Comparison of ENCODE assay signal across 8 cellular contexts in the genomic region with DNA sequence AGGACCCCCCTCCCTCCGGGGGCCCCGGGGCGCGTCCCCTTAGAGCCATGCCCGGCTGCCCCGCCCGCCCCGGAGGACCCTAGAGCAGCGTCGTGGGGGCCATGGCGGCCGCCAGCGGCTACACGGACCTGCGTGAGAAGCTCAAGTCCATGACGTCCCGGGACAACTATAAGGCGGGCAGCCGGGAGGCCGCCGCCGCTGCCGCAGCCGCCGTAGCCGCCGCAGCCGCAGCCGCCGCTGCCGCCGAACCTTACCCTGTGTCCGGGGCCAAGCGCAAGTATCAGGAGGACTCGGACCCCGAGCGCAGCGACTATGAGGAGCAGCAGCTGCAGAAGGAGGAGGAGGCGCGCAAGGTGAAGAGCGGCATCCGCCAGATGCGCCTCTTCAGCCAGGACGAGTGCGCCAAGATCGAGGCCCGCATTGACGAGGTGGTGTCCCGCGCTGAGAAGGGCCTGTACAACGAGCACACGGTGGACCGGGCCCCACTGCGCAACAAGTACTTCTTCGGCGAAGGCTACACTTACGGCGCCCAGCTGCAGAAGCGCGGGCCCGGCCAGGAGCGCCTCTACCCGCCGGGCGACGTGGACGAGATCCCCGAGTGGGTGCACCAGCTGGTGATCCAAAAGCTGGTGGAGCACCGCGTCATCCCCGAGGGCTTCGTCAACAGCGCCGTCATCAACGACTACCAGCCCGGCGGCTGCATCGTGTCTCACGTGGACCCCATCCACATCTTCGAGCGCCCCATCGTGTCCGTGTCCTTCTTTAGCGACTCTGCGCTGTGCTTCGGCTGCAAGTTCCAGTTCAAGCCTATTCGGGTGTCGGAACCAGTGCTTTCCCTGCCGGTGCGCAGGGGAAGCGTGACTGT. TPM values are rescaled to one million over a fixed set of nuclear protein-coding genes. Genes with fewer than 3 reads are reported as not detected.
DNase-seq lines count a peak whose midpoint lies in the region; TF ChIP-seq lines count a peak whose summit lies in the region.

No MANE protein-coding gene starts in this region.

- H3K27me3 ChIP-seq in GM23248 (replicated peaks; ENCODE audit: insufficient read depth) (no peaks in the 10 kb centered on the region), NT2/D1 (ENCODE audit: insufficient read depth, insufficient read length) (no peaks in the 10 kb centered on the region), neuron (ENCODE audit: insufficient read depth, low read length) (no peaks in the 10 kb centered on the region)

- peak overlapping the region; percentile 97 for H3K27ac ChIP-seq in GM23248
- peak overlapping the region; percentile 97 for H3K27ac ChIP-seq in substantia nigra (ENCODE audit: low read depth, low read length, poor library complexity, severe bottlenecking)

- H3K9me3 ChIP-seq in GM23248 (ENCODE audit: low read depth) (no peaks in the 10 kb centered on the region), NT2/D1 (ENCODE audit: insufficient read depth, low read length) (no peaks in the 10 kb centered on the region), neuron (ENCODE audit: low read length) (no peaks in the 10 kb centered on the region)

- no peak for TF ChIP-seq CTCF in fibroblast of the aortic adventitia (IDR thresholded peaks at IDR 0.05; ENCODE audit: insufficient read depth, low read length)

- peaks cover 58% of the 10 kb centered on the region for H3F3A ChIP-seq in GM23248 (ENCODE audit: insufficient read depth)

- peak overlapping the region; percentile 96 for H3K9ac ChIP-seq in GM23248
- H3K9ac ChIP-seq in NT2/D1 (ENCODE audit: insufficient read length, low read depth) = peak overlapping the region; percentile 86

- 1% methylated on average over 75 to 79 of the region's 91 CpGs for WGBS in GM23248 (ENCODE audit: low coverage in 1 of 2, low lambda C conversion rate in 2 of 2, missing lambda C conversion rate in 2 of 2), 2 experiments

- H3K36me3 ChIP-seq in GM23248 (ENCODE audit: low read depth) = 0 out of 2 replicates have a peak, but pooled peaks cover 3% of the 10 kb centered on the region
- peaks cover 38% of the 10 kb centered on the region for H3K36me3 ChIP-seq in NT2/D1 (ENCODE audit: insufficient read depth, insufficient read length, low read length)
- H3K36me3 ChIP-seq in neuron (ENCODE audit: insufficient read depth, low read length) = peaks cover 10% of the 10 kb centered on the region

- H3K4me1 ChIP-seq in GM23248 (ENCODE audit: insufficient read depth) = peaks cover 47% of the 10 kb centered on the region
- peaks cover 5% of the 10 kb centered on the region for H3K4me1 ChIP-seq in NT2/D1 (ENCODE audit: insufficient read depth, insufficient read length)
- peaks cover 46% of the 10 kb centered on the region for H3K4me1 ChIP-seq in neuron (ENCODE audit: insufficient read depth, low read length)

- no peak overlapping the region for H2AFZ ChIP-seq in GM23248
- H2AFZ ChIP-seq in neuron (ENCODE audit: low read depth, low read length) = peak overlapping the region; percentile 48

- DNase-seq in C1 segment of cervical spinal cord (lab: John Stamatoyannopoulos, UW) (peak in 8 of 14 donors; percentile 10 to 64 (median 48)), GM23248 (peak; percentile 84), NT2/D1 (ENCODE audit: low read depth, low spot score) (no peak), fibroblast of the aortic adventitia (ENCODE audit: low read depth) (peak; percentile 42), substantia nigra (lab: John Stamatoyannopoulos, UW) (peak in 30 of 49 donors; percentile 16 to 83 (median 42)), GF-D8 (lab: John Stamatoyannopoulos, UW) (no peak)
- peak; percentile 61 for DNase-seq in activated T-helper 9 cell treated with anti-CD3 and anti-CD28 coated beads, Interleukin-2, amount 50 U/mL, for 16 hours (ENCODE audit: low read depth)

- H4K20me1 ChIP-seq in GM23248 (ENCODE audit: insufficient read depth) = peaks cover 12% of the 10 kb centered on the region; the same call in 1 of the 2 replicates

- H3K4me3 ChIP-seq in GM23248 (peak overlapping the region; percentile 94), NT2/D1 (ENCODE audit: insufficient read length, low read depth) (peak overlapping the region; percentile 68), fibroblast of the aortic adventitia (ENCODE audit: low read depth, low read length) (peak overlapping the region; percentile 89), neuron (ENCODE audit: low read length) (peak overlapping the region; percentile 90)

- peaks cover 57% of the 10 kb centered on the region for H3K79me2 ChIP-seq in GM23248 (ENCODE audit: insufficient read depth)

- no peaks in the 10 kb centered on the region for H3K9me2 ChIP-seq in GM23248 (ENCODE audit: insufficient read depth)

- in situ Hi-C loops in GM23248 (cut with MboI) = no loop called here

- peak overlapping the region; percentile 98 for H3K4me2 ChIP-seq in GM23248 (ENCODE audit: unreplicated experiment)

RNA-seq across cellular contexts. Expression of gene ALKBH5, which starts 0.7 kb away (rescaled TPM):
- total RNA-seq in GM23248 (2014; rRNA removed; shearing (Covaris generic)) = 152 and 161 TPM in 2 replicates
- 81.9 and 85.2 TPM in 2 replicates for polyA plus RNA-seq in GM23248 (2016; fragmentation: Nextera tagmentation; extraction: Ambion mirVana)
- total RNA-seq in fibroblast of the aortic adventitia (ENCODE audit: low replicate concordance) = 73.3 and 108 TPM in 2 replicates

RNA-seq across cellular contexts. Expression of gene LLGL1, which starts 41.1 kb away (rescaled TPM):
- total RNA-seq in GM23248 (2014; rRNA removed; shearing (Covaris generic)) = 37.3 and 40.3 TPM in 2 replicates
- polyA plus RNA-seq in GM23248 (2016; fragmentation: Nextera tagmentation; extraction: Ambion mirVana) = 3.4 and 3.5 TPM in 2 replicates
- 23.3 and 40.7 TPM in 2 replicates for total RNA-seq in fibroblast of the aortic adventitia (ENCODE audit: low replicate concordance)

Comparison
In these comparisons a context has a peak if more than half of its experiments do, and no peak if none do; other contexts are left out.
1. DNase-seq: peak in C1 segment of cervical spinal cord (8 of 14), GM23248 (single experiment), activated T-helper 9 cell treated with anti-CD3 and anti-CD28 coated beads, Interleukin-2, amount 50 U/mL, for 16 hours (single experiment), fibroblast of the aortic adventitia (single experiment) and substantia nigra (30 of 49); none in NT2/D1 (single experiment) and GF-D8 (single experiment).
2. Peak in every context shown above with its lines, with median percentiles within 50 percentile points of each other: H3K4me3 ChIP-seq.